9 cellular contexts compared by ENCODE assay signal in the genomic region with DNA sequence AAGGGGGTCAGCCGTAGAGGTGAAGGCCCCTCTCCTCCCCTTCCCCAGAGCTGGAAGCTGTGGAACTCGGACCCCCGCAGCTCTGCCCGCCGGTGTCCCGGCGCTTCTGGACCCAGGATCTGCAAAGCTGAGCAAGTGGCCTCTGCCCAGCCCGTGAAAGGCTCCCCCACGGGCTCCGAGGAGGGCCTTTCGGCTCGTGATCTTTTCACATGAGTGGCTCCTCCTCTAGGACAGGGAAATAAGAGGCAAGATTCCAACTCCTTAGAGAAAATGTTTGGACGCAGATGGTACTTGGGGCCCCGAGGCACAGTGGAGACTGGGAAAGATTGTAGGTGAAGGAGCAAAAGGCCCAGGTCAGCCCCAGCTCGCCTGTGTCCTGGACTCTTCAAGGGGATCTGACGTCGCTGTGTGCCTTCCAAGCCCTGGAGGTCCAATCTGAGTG. TPM values are rescaled to one million over a fixed set of nuclear protein-coding genes. Genes with fewer than 3 reads are reported as not detected.
DNase-seq lines count a peak whose midpoint lies in the region; ATAC-seq, FAIRE-seq and TF ChIP-seq lines count a peak whose summit lies in the region.
"Had no signal": no experiment of that assay in that cellular context is flagged by ENCODE, and none has a peak within 500 bp of the region (broad histone marks: within the 10 kb centered on the region; RNA-seq: fewer than 3 reads in every experiment).

No MANE protein-coding gene starts in this region.

- CTCF ChIA-PET in activated CD4-positive, alpha-beta T cell treated with anti-CD3 and anti-CD28 coated beads, Interleukin-2, amount 10 ng/mL, durations not matched to agents 7 days and 5 days (lab: Charles Lee) = interaction anchor here (1.2 kb wide), 1 partner anchor 18 kb away, joined by 3 read pairs; no protein-coding TSS in a partner anchor

- FAIRE-seq in D721Med (lab: Jason Lieb, UNC) = no peak

- no peaks in the 10 kb centered on the region for H3K9me3 ChIP-seq in thoracic aorta

- H3K27ac ChIP-seq in thoracic aorta = peak overlapping the region; percentile 97

- H3K4me3 ChIP-seq in thoracic aorta = peak overlapping the region; percentile 82

- peak overlapping the region; percentile 11 for H3K4me3 Mint-ChIP-seq in activated CD4-positive, alpha-beta T cell treated with anti-CD3 and anti-CD28 coated beads, Interleukin-2, amount 10 ng/mL, durations not matched to agents 7 days and 5 days
- H3K4me3 Mint-ChIP-seq in effector memory CD8-positive, alpha-beta T cell = peak overlapping the region; percentile 81 to 88
- peak overlapping the region; percentile 88 for H3K4me3 Mint-ChIP-seq in memory B cell

- ATAC-seq in effector memory CD8-positive, alpha-beta T cell (replicated peaks) = no peak
- no peak for ATAC-seq in memory B cell (ENCODE audit: low read depth)
- peak; percentile 15 for ATAC-seq in thoracic aorta (ENCODE audit: insufficient number of reproducible peaks, low FRiP score, low read depth)

- TF ChIP-seq CTCF in thoracic aorta (IDR thresholded peaks at IDR 0.05) (no peak), D721Med (IDR thresholded peaks at IDR 0.05; ENCODE audit: insufficient read depth, missing control alignments) (no peak)

- H3K27me3 Mint-ChIP-seq in activated CD4-positive, alpha-beta T cell treated with anti-CD3 and anti-CD28 coated beads, Interleukin-2, amount 10 ng/mL, durations not matched to agents 7 days and 5 days = peaks cover 12% of the 10 kb centered on the region
- H3K27me3 Mint-ChIP-seq in effector memory CD8-positive, alpha-beta T cell = peaks cover 2 to 3% of the 10 kb centered on the region in 2 donors
- H3K27me3 Mint-ChIP-seq in memory B cell = no peaks in the 10 kb centered on the region

- no peaks in the 10 kb centered on the region for H3K27me3 ChIP-seq in thoracic aorta (replicated peaks; ENCODE audit: insufficient read depth)

- no peak overlapping the region for H3K27ac Mint-ChIP-seq in activated CD4-positive, alpha-beta T cell treated with anti-CD3 and anti-CD28 coated beads, Interleukin-2, amount 10 ng/mL, durations not matched to agents 7 days and 5 days
- peak overlapping the region; percentile 90 to 92 for H3K27ac Mint-ChIP-seq in effector memory CD8-positive, alpha-beta T cell
- peak overlapping the region; percentile 94 for H3K27ac Mint-ChIP-seq in memory B cell

- no peaks in the 10 kb centered on the region for H3K36me3 ChIP-seq in thoracic aorta

- POLR2A ChIA-PET in activated CD4-positive, alpha-beta T cell treated with anti-CD3 and anti-CD28 coated beads, Interleukin-2, amount 10 ng/mL, durations not matched to agents 7 days and 5 days (lab: Charles Lee) = no interaction called here

- H3K36me3 Mint-ChIP-seq in activated CD4-positive, alpha-beta T cell treated with anti-CD3 and anti-CD28 coated beads, Interleukin-2, amount 10 ng/mL, durations not matched to agents 7 days and 5 days (ENCODE audit: low read depth) = no peaks in the 10 kb centered on the region
- H3K36me3 Mint-ChIP-seq in effector memory CD8-positive, alpha-beta T cell (ENCODE audit: insufficient read depth) = peaks cover 4% of the 10 kb centered on the region
- H3K36me3 Mint-ChIP-seq in memory B cell = no peaks in the 10 kb centered on the region

- H3K4me1 ChIP-seq in thoracic aorta (ENCODE audit: control insufficient read depth in 1 of 2, low read depth in 2 of 2) = peaks cover 31 to 69% of the 10 kb centered on the region in 2 donors

- no peaks in the 10 kb centered on the region for H3K9me3 Mint-ChIP-seq in activated CD4-positive, alpha-beta T cell treated with anti-CD3 and anti-CD28 coated beads, Interleukin-2, amount 10 ng/mL, durations not matched to agents 7 days and 5 days
- no peaks in the 10 kb centered on the region for H3K9me3 Mint-ChIP-seq in effector memory CD8-positive, alpha-beta T cell
- no peaks in the 10 kb centered on the region for H3K9me3 Mint-ChIP-seq in memory B cell

- DNase-seq in activated CD4-positive, alpha-beta T cell treated with anti-CD3 and anti-CD28 coated beads, Interleukin-2, amount 10 ng/mL, durations not matched to agents 7 days and 5 days = no peak
- no peak for DNase-seq in activated CD4-positive, alpha-beta T cell treated with anti-CD3 and anti-CD28 coated beads for 48 hours
- DNase-seq in effector memory CD8-positive, alpha-beta T cell = no peak
- DNase-seq in memory B cell (ENCODE audit: low spot score in 2 of 2) (no peak), thoracic aorta (ENCODE audit: low spot score) (no peak), NCI-H2196 treated with DMSO at 0.1 percent for 48 hours (lab: John Stamatoyannopoulos, UW; ENCODE audit: unreplicated experiment) (no peak), D721Med (ENCODE audit: insufficient read length, low spot score) (no peak), A172 (ENCODE audit: low spot score) (no peak)
- DNase-seq: AML-193 had no signal

- peaks cover 5% of the 10 kb centered on the region for H3K4me1 Mint-ChIP-seq in activated CD4-positive, alpha-beta T cell treated with anti-CD3 and anti-CD28 coated beads, Interleukin-2, amount 10 ng/mL, durations not matched to agents 7 days and 5 days
- H3K4me1 Mint-ChIP-seq in effector memory CD8-positive, alpha-beta T cell (ENCODE audit: low read depth in 2 of 2) = peaks cover 5 to 11% of the 10 kb centered on the region in 2 donors
- H3K4me1 Mint-ChIP-seq in memory B cell = peaks cover 4% of the 10 kb centered on the region

RNA-seq across cellular contexts. Expression of gene SP3, which starts 48.2 kb away (rescaled TPM):
- total RNA-seq in activated CD4-positive, alpha-beta T cell treated with anti-CD3 and anti-CD28 coated beads, Interleukin-2, amount 10 ng/mL, durations not matched to agents 7 days and 5 days = 100 to 1,000 TPM; 105 to 109 TPM
- 10 to 100 TPM; 70.0 to 74.4 TPM for total RNA-seq in thoracic aorta
- 89.7 and 110 TPM in 2 replicates for total RNA-seq in A172 (2014; rRNA removed; shearing (Covaris generic))

Comparison
In these comparisons a context has a peak if more than half of its experiments do, and no peak if none do; other contexts are left out.
1. H3K4me3 Mint-ChIP-seq: peak in every context shown above with its lines; median percentile 88 in memory B cell; 84 in effector memory CD8-positive, alpha-beta T cell; 11 in activated CD4-positive, alpha-beta T cell treated with anti-CD3 and anti-CD28 coated beads, Interleukin-2, amount 10 ng/mL, durations not matched to agents 7 days and 5 days.